In the genomic region with DNA sequence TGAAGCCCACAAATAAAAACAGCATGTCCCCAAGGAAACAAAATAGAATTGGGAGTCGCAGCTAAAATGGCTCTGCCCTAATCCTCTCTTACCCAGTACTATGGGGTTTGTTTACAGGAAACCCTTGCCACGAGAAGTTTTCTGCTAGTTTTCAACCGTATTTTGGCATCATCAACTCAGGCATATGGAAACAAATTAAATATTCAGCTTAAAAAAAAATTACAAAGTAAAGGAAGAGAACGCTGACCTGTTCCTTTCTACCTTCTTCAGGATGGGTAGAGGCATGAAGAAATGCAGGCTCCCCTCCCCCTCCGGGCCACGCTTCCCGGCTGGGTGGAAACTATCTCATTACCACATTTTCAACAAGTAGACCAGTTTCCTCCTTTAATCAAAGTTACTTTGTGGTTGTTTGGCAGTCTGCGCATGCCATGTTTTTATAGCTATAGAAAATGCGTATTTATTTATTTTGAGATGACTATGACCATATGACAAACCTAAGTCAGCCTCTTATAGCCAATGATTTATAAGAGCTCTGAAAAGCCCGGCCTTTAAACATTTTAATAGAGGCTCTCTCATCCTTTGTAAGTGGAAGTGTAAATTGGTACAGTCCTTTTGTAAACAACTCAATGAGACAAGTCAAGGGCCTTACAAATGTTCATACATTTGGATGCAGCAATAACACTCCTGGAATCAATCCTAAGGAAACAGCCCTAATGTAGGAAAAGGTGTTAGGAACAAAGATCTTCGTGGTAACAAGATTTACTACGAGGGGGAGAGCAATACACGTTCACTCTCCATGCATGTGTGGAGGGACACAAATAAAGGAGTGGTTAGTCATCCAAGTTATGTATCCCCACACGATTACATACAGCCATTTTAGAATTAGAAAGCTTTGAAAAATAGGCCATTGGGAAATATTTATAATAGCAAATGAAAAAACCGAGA, we compare ENCODE assay signal across 8 cellular contexts. TPM values are rescaled to one million over a fixed set of nuclear protein-coding genes. Genes with fewer than 3 reads are reported as not detected.
DNase-seq lines count a peak whose midpoint lies in the region; ATAC-seq and TF ChIP-seq lines count a peak whose summit lies in the region.

No MANE protein-coding gene starts in this region.

- H3K27ac ChIP-seq in testis, result peak overlapping the region; percentile 5 to 78

- no peaks in the 10 kb centered on the region for H3K9me3 ChIP-seq in testis

- H3K27me3 ChIP-seq in testis, result no peaks in the 10 kb centered on the region

- DNase-seq in NCI-H1092 (lab: John Stamatoyannopoulos, UW), result peak; percentile 43
- DNase-seq in chondrocyte (ENCODE audit: low spot score), result no peak
- peak; percentile 70 for DNase-seq in natural killer cell treated with Interleukin-12 subunit alpha and Interleukin-12 subunit beta and Interleukin-15 and Interleukin-18, amount 100 ng/mL, for 72 hours (ENCODE audit: low spot score)
- DNase-seq in testis, result peak; percentile 44
- no peak for DNase-seq in NCI-H524 (lab: John Stamatoyannopoulos, UW)
- no peak for DNase-seq in retina

- intact Hi-C loops in testis (cut with DNase I; ENCODE audit: low total_unique reads), result no loop called here

- 47 to 48% methylated on average over 15 of the region's 15 CpGs for WGBS in testis, 2 donors

- H3K9me3 Mint-ChIP-seq in chondrocyte (ENCODE audit: low read depth), result no peaks in the 10 kb centered on the region
- H3K9me3 Mint-ChIP-seq in natural killer cell treated with Interleukin-12 subunit alpha and Interleukin-12 subunit beta and Interleukin-15 and Interleukin-18, amount 100 ng/mL, for 72 hours, result no peaks in the 10 kb centered on the region

- H3K4me1 ChIP-seq in testis, result peaks cover 11% of the 10 kb centered on the region

- H3K36me3 Mint-ChIP-seq in chondrocyte (ENCODE audit: low read depth), result no peaks in the 10 kb centered on the region
- H3K36me3 Mint-ChIP-seq in natural killer cell treated with Interleukin-12 subunit alpha and Interleukin-12 subunit beta and Interleukin-15 and Interleukin-18, amount 100 ng/mL, for 72 hours, result no peaks in the 10 kb centered on the region

- no peak overlapping the region for H3K4me3 Mint-ChIP-seq in chondrocyte (ENCODE audit: unreplicated experiment)
- H3K4me3 Mint-ChIP-seq in natural killer cell treated with Interleukin-12 subunit alpha and Interleukin-12 subunit beta and Interleukin-15 and Interleukin-18, amount 100 ng/mL, for 72 hours, result peak overlapping the region; percentile 88

- H3K36me3 ChIP-seq in testis (ENCODE audit: low read depth, missing control alignments), result no peaks in the 10 kb centered on the region

- H3K27ac Mint-ChIP-seq in chondrocyte (ENCODE audit: unreplicated experiment), result peak overlapping the region; percentile 61
- peak overlapping the region; percentile 96 to 97 for H3K27ac Mint-ChIP-seq in natural killer cell treated with Interleukin-12 subunit alpha and Interleukin-12 subunit beta and Interleukin-15 and Interleukin-18, amount 100 ng/mL, for 72 hours

- no peak for TF ChIP-seq POLR2A in testis (IDR thresholded peaks at IDR 0.05)

- TF ChIP-seq CTCF in WI38 (IDR thresholded peaks at IDR 0.05; ENCODE audit: low read depth, low read length), result no peak
- no peak for TF ChIP-seq CTCF in chondrocyte (IDR thresholded peaks at IDR 0.05)
- TF ChIP-seq CTCF in testis (IDR thresholded peaks at IDR 0.05), result no peak

- H3K27me3 Mint-ChIP-seq in chondrocyte (ENCODE audit: low read depth), result no peaks in the 10 kb centered on the region
- no peaks in the 10 kb centered on the region for H3K27me3 Mint-ChIP-seq in natural killer cell treated with Interleukin-12 subunit alpha and Interleukin-12 subunit beta and Interleukin-15 and Interleukin-18, amount 100 ng/mL, for 72 hours

- H3K4me1 Mint-ChIP-seq in chondrocyte (ENCODE audit: low read depth), result peaks cover 46% of the 10 kb centered on the region
- H3K4me1 Mint-ChIP-seq in natural killer cell treated with Interleukin-12 subunit alpha and Interleukin-12 subunit beta and Interleukin-15 and Interleukin-18, amount 100 ng/mL, for 72 hours (ENCODE audit: low read depth in 2 of 2), result peaks cover 22% of the 10 kb centered on the region in 2 donors

- H3K4me3 ChIP-seq in WI38 (ENCODE audit: low read depth, low read length) (peak overlapping the region; percentile 21; the same call in 1 of the 2 replicates), testis (peak overlapping the region; percentile 3 to 12)

- ATAC-seq in GM19452 (IDR thresholded peaks at IDR 0.05; ENCODE audit: unreplicated experiment), result peak; percentile 57
- peak; percentile 78 to 83 for ATAC-seq in natural killer cell treated with Interleukin-12 subunit alpha and Interleukin-12 subunit beta and Interleukin-15 and Interleukin-18, amount 100 ng/mL, for 72 hours

RNA-seq across cellular contexts. Expression of gene ZNF217, which starts 16.1 kb away (rescaled TPM):
- total RNA-seq in chondrocyte (26.9 to 28.7 TPM (median 27.0 TPM) in 3 replicates), testis (10 to 100 TPM; 48.6 to 61.2 TPM)
- total RNA-seq in natural killer cell treated with Interleukin-12 subunit alpha and Interleukin-12 subunit beta and Interleukin-15 and Interleukin-18, amount 100 ng/mL, for 72 hours, result 10 to 100 TPM; 39.9 to 48.0 TPM
- polyA plus RNA-seq in testis (ENCODE audit: insufficient read depth, low read depth, low replicate concordance), result 47.3 TPM

Comparison
In these comparisons a context has a peak if more than half of its experiments do, and no peak if none do; other contexts are left out.
1. DNase-seq: peak in NCI-H1092 (single experiment), natural killer cell treated with Interleukin-12 subunit alpha and Interleukin-12 subunit beta and Interleukin-15 and Interleukin-18, amount 100 ng/mL, for 72 hours (single experiment) and testis (single experiment); none in chondrocyte (single experiment), NCI-H524 (0 of 2) and retina (single experiment).